Comparison of ENCODE assay signal across 17 cellular contexts in the genomic region with DNA sequence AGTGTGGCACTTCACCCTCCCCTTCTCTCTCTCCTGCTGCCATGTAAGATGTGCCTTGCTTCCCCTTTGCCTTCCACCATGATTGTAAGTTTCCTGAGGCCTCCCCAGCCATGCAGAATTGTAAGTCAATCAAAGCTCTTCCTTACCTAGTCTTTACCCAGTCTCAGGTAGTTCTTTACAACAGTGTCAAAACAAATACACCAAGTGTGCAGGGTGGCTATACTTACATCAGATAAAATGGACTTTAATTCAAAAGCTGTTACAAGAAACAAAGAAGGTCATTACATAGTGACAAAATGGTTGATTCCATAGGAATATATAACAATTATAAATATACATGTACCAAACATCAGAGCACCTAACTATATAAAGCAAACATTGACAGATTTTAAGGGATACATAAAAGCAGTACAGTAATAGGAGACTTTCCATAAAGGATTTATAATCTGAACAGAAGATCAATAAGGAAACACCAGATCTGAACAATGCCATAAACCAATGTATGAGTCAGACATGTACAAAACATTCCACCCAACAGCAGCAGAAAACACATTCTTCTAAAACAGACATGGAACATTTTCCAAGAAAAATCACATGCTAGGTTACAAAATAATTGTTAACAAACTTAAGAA. TPM values are rescaled to one million over a fixed set of nuclear protein-coding genes. Genes with fewer than 3 reads are reported as not detected.
"Had no signal": no experiment of that assay in that cellular context is flagged by ENCODE, and none has a peak within 500 bp of the region (broad histone marks: within the 10 kb centered on the region; RNA-seq: fewer than 3 reads in every experiment).

No MANE protein-coding gene starts in this region.

RNA-seq across cellular contexts. Expression of gene OR1A1, which starts 17.4 kb away (rescaled TPM):
- total RNA-seq: activated CD4-positive, alpha-beta T cell treated with anti-CD3 and anti-CD28 coated beads, Interleukin-2, amount 10 ng/mL, durations not matched to agents 7 days and 5 days; activated naive CD4-positive, alpha-beta T cell treated with anti-CD3 and anti-CD28 coated beads, Interleukin-2, amount 50 U/mL, for 72 hours; activated naive CD8-positive, alpha-beta T cell treated with anti-CD3 and anti-CD28 coated beads, Interleukin-2, amount 10 ng/mL, durations not matched to agents 7 days and 5 days; activated T-cell treated with anti-CD3 and anti-CD28 coated beads, Interleukin-2, amount 50 U/mL, for 72 hours; ascending aorta; breast epithelium; cardiac septum; cerebellum; dermis blood vessel endothelial cell; endothelial cell of umbilical vein; esophagus squamous epithelium; fibroblast of lung; fibroblast of villous mesenchyme; T-helper 1 cell treated with Interleukin-12 subunit alpha and Interleukin-12 subunit beta and Interleukin-4 antibody, amounts not matched to agents 30 ng/mL and 1 ng/mL, for 36 hours; WTC11 had no signal
- polyA plus RNA-seq: endothelial cell of umbilical vein, esophagus, fibroblast of lung had no signal

RNA-seq across cellular contexts. Expression of gene OR1A2, which starts 27.5 kb away (rescaled TPM):
- total RNA-seq: activated CD4-positive, alpha-beta memory T cell treated with anti-CD3 and anti-CD28 coated beads, Interleukin-2, amount 10 ng/mL, durations not matched to agents 7 days and 5 days; activated CD4-positive, alpha-beta T cell treated with anti-CD3 and anti-CD28 coated beads, Interleukin-2, amount 10 ng/mL, durations not matched to agents 7 days and 5 days; activated naive CD4-positive, alpha-beta T cell treated with anti-CD3 and anti-CD28 coated beads, Interleukin-2, amount 50 U/mL, for 72 hours; activated naive CD8-positive, alpha-beta T cell treated with anti-CD3 and anti-CD28 coated beads, Interleukin-2, amount 10 ng/mL, durations not matched to agents 7 days and 5 days; activated T-cell treated with anti-CD3 and anti-CD28 coated beads, Interleukin-2, amount 50 U/mL, for 72 hours; ascending aorta; breast epithelium; cardiac septum; cerebellum; dermis blood vessel endothelial cell; endothelial cell of umbilical vein; esophagus squamous epithelium; fibroblast of lung; fibroblast of villous mesenchyme; T-helper 1 cell treated with Interleukin-12 subunit alpha and Interleukin-12 subunit beta and Interleukin-4 antibody, amounts not matched to agents 30 ng/mL and 1 ng/mL, for 36 hours; WTC11 had no signal
- polyA plus RNA-seq: endothelial cell of umbilical vein, esophagus, fibroblast of lung had no signal
